Comparison of ENCODE assay signal across 8 cellular contexts in the genomic region with DNA sequence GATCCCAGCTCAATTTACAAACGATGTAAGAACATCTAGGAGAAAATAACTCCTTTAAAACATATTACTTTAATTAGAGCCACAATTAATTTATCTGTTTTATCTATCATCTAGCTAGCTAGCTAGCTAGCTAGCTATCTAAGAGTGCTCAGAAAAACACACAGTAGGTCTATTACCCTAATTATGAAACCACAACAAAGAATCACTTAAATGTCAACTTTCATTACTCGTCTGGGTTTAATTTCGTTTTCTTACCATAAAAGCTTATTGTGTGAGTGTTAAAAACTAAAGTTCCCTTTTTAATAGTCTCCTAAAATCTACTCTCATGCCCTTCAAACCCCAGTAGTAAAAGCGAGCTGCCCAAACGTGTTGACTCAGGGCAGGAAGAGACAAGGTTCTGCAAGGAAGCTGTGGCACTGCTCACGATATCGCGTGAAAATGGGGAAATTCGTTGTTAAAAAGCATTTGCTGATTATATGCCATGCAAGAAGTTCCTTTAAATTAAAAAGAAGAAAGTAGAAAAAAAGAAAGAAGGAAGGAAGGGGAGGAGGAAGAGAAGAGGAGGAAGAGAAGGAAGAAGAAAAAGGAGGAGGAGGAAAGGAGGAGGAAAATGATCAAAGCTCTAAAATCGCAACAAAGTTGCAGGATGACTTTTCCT. TPM values are rescaled to one million over a fixed set of nuclear protein-coding genes. Genes with fewer than 3 reads are reported as not detected.
DNase-seq lines count a peak whose midpoint lies in the region; ATAC-seq and TF ChIP-seq lines count a peak whose summit lies in the region.

No MANE protein-coding gene starts in this region.

- CTCF ChIA-PET in Caco-2 (lab: Charles Lee), result interaction anchor here (1.8 kb wide), 1 partner anchor 76 kb away, joined by 6 read pairs; no protein-coding TSS in a partner anchor

- peak overlapping the region; percentile 74 for H3K4me3 ChIP-seq in Caco-2 (ENCODE audit: low read depth, low read length)
- peak overlapping the region; percentile 81 for H3K4me3 ChIP-seq in HUES6 (ENCODE audit: low read depth, low read length)
- peak overlapping the region; percentile 61 to 80 for H3K4me3 ChIP-seq in mucosa of rectum (ENCODE audit: low read length in 2 of 2)
- peak overlapping the region; percentile 49 to 67 for H3K4me3 ChIP-seq in uterus

- H3K27ac ChIP-seq in HUES6 (ENCODE audit: low read depth, low read length) (no peak overlapping the region), mucosa of rectum (ENCODE audit: low read depth in 2 of 2, low read length in 2 of 2) (peak overlapping the region; percentile 77 to 81), uterus (peak overlapping the region; percentile 88 to 96)

- peak overlapping the region; percentile 76 for H3K9ac ChIP-seq in HUES6 (ENCODE audit: low read length)
- peak overlapping the region; percentile 38 to 55 for H3K9ac ChIP-seq in mucosa of rectum (ENCODE audit: low read depth in 1 of 2, low read length in 2 of 2)

- no peaks in the 10 kb centered on the region for H3K36me3 Mint-ChIP-seq in Caco-2 (ENCODE audit: insufficient read depth, unreplicated experiment)
- H3K36me3 Mint-ChIP-seq in T-helper 2 cell treated with Interferon-gamma antibody and Interleukin-4, amounts not matched to agents 5 μg/mL and 100 μg/mL, for 36 hours (ENCODE audit: low read depth), result peaks cover 2% of the 10 kb centered on the region

- TSS peak; percentile 35 for BruUV-seq in Caco-2 (replicated peaks; lab: Mats Ljungman, UMichigan)

- peak overlapping the region; percentile 88 for H3K4me3 Mint-ChIP-seq in Caco-2 (ENCODE audit: unreplicated experiment)
- peak overlapping the region; percentile 95 for H3K4me3 Mint-ChIP-seq in T-helper 2 cell treated with Interferon-gamma antibody and Interleukin-4, amounts not matched to agents 5 μg/mL and 100 μg/mL, for 36 hours

- POLR2A ChIA-PET in Caco-2 (lab: Charles Lee), result interaction anchor here (1.0 kb wide), 1 partner anchor 75 kb away, joined by 3 read pairs; no protein-coding TSS in a partner anchor

- no peaks in the 10 kb centered on the region for H3K27me3 ChIP-seq in Caco-2 (replicated peaks; ENCODE audit: control insufficient read depth, insufficient read depth, low read length)
- H3K27me3 ChIP-seq in HUES6 (ENCODE audit: control insufficient read depth, insufficient read depth, low read length), result peaks cover 69% of the 10 kb centered on the region
- H3K27me3 ChIP-seq in mucosa of rectum (ENCODE audit: control insufficient read depth in 2 of 2, insufficient read depth in 2 of 2, low read length in 2 of 2), result peaks cover 2 to 4% of the 10 kb centered on the region in 2 donors
- no peaks in the 10 kb centered on the region for H3K27me3 ChIP-seq in uterus

- H3K9me3 Mint-ChIP-seq in Caco-2 (ENCODE audit: unreplicated experiment), result no peaks in the 10 kb centered on the region
- no peaks in the 10 kb centered on the region for H3K9me3 Mint-ChIP-seq in T-helper 2 cell treated with Interferon-gamma antibody and Interleukin-4, amounts not matched to agents 5 μg/mL and 100 μg/mL, for 36 hours

- TF ChIP-seq CTCF in Caco-2 (IDR thresholded peaks at IDR 0.05; ENCODE audit: insufficient read depth in 1 of 2, low read depth in 1 of 2, low read length in 1 of 2, severe bottlenecking in 1 of 2, unreplicated experiment in 1 of 2), result no peak
- TF ChIP-seq CTCF in uterus (IDR thresholded peaks at IDR 0.05), result no peak

- H3K27me3 Mint-ChIP-seq in Caco-2 (ENCODE audit: insufficient read depth, unreplicated experiment), result no peaks in the 10 kb centered on the region
- peaks cover 5% of the 10 kb centered on the region for H3K27me3 Mint-ChIP-seq in T-helper 2 cell treated with Interferon-gamma antibody and Interleukin-4, amounts not matched to agents 5 μg/mL and 100 μg/mL, for 36 hours (ENCODE audit: low read depth)

- no peak for TF ChIP-seq POLR2A in uterus (IDR thresholded peaks at IDR 0.05)

- no peak for DNase-seq in Caco-2
- no peak for DNase-seq in T-helper 2 cell treated with Interferon-gamma antibody and Interleukin-4, amounts not matched to agents 5 μg/mL and 100 μg/mL, for 36 hours (ENCODE audit: low spot score)
- peak; percentile 8 for DNase-seq in effector CD4-positive, alpha-beta T cell
- DNase-seq in uterus, result no peak

- ATAC-seq in HG03135 (IDR thresholded peaks at IDR 0.05; ENCODE audit: unreplicated experiment), result no peak
- ATAC-seq in HG03565 (IDR thresholded peaks at IDR 0.05; ENCODE audit: unreplicated experiment), result no peak

- H3K4me1 Mint-ChIP-seq in Caco-2 (ENCODE audit: low read depth, unreplicated experiment), result no peaks in the 10 kb centered on the region
- H3K4me1 Mint-ChIP-seq in T-helper 2 cell treated with Interferon-gamma antibody and Interleukin-4, amounts not matched to agents 5 μg/mL and 100 μg/mL, for 36 hours (ENCODE audit: low read depth), result peaks cover 24% of the 10 kb centered on the region

- H3K4me1 ChIP-seq in Caco-2 (peaks cover 18% of the 10 kb centered on the region; the same call in 1 of the 2 replicates), HUES6 (ENCODE audit: control insufficient read depth, insufficient read depth, low read length) (peaks cover 21% of the 10 kb centered on the region), mucosa of rectum (ENCODE audit: control insufficient read depth in 2 of 2, insufficient read depth in 2 of 2, low read length in 2 of 2) (peaks cover 4 to 27% of the 10 kb centered on the region in 2 donors), uterus (no peaks in the 10 kb centered on the region)

- H3K36me3 ChIP-seq in Caco-2 (ENCODE audit: control insufficient read depth, insufficient read depth, low read length) (no peaks in the 10 kb centered on the region), HUES6 (ENCODE audit: control insufficient read depth, insufficient read depth, low read length) (no peaks in the 10 kb centered on the region), mucosa of rectum (ENCODE audit: control insufficient read depth in 2 of 2, insufficient read depth in 2 of 2, low read length in 2 of 2) (no peaks in the 10 kb centered on the region), uterus (no peaks in the 10 kb centered on the region)

- intact Hi-C loops in Caco-2 (cut with micrococcal nuclease; ENCODE audit: unreplicated experiment), result loop anchor here (10.0 kb wide), 2 partner anchors 193 to 653 kb away; no protein-coding TSS in a partner anchor
- intact Hi-C loops in uterus (cut with DNase I; ENCODE audit: low total_unique reads), result no loop called here

- H3K9me3 ChIP-seq in Caco-2, result no peaks in the 10 kb centered on the region
- H3K9me3 ChIP-seq in HUES6 (ENCODE audit: control insufficient read depth, insufficient read depth, low read depth, low read length), result no peaks in the 10 kb centered on the region
- no peaks in the 10 kb centered on the region for H3K9me3 ChIP-seq in mucosa of rectum (ENCODE audit: control insufficient read depth in 2 of 2, low read length in 2 of 2)
- no peaks in the 10 kb centered on the region for H3K9me3 ChIP-seq in uterus

- peak overlapping the region; percentile 58 for H3K27ac Mint-ChIP-seq in Caco-2 (ENCODE audit: unreplicated experiment)
- H3K27ac Mint-ChIP-seq in T-helper 2 cell treated with Interferon-gamma antibody and Interleukin-4, amounts not matched to agents 5 μg/mL and 100 μg/mL, for 36 hours, result peak overlapping the region; percentile 94

RNA-seq across cellular contexts. Expression of gene MBNL3, which starts 0.6 kb away (rescaled TPM):
- total RNA-seq in Caco-2 (2022) (174 and 195 TPM in 2 replicates), uterus (10 to 100 TPM; 13.2 to 90.2 (median 32.3) TPM)
